Comparison of ENCODE assay signal across 1 cellular context in genomic region chr17:1563786-1564613, GRCh38.
TF ChIP-seq lines count a peak whose summit lies in the region.

No MANE protein-coding gene starts in this region.

TF ChIP-seq in K562, 482 proteins besides CTCF, POLR2A, EP300 and RAD21 (continued from another document):
- TF ChIP-seq, protein P1, sequence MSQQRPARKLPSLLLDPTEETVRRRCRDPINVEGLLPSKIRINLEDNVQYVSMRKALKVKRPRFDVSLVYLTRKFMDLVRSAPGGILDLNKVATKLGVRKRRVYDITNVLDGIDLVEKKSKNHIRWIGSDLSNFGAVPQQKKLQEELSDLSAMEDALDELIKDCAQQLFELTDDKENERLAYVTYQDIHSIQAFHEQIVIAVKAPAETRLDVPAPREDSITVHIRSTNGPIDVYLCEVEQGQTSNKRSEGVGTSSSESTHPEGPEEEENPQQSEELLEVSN (IDR thresholded peaks at IDR 0.05; ENCODE audit: borderline replicate concordance in 1 of 2, extremely low read depth in 1 of 2, insufficient read depth in 1 of 2, insufficient read length in 1 of 2, low read depth in 1 of 2, low read length in 1 of 2, poor library complexity in 1 of 2, severe bottlenecking in 1 of 2) = peak in 1 of 2 experiments; percentile 30
- TF ChIP-seq POLR2AphosphoS5 (IDR thresholded peaks at IDR 0.05; ENCODE audit: control insufficient read depth, insufficient read depth, low read depth, low read length) = peak; percentile 52; the same call in 1 of the 2 replicates
- no peak for TF ChIP-seq CHCHD3 (CRISPR knock-in tag; IDR thresholded peaks at IDR 0.05)
- no peak for TF ChIP-seq RB1 (IDR thresholded peaks at IDR 0.05; ENCODE audit: low read depth)
- peak; percentile 29 for TF ChIP-seq TAF1 (IDR thresholded peaks at IDR 0.05; ENCODE audit: control insufficient read depth, extremely low read depth, insufficient read depth, low read length, severe bottlenecking)
- TF ChIP-seq TOE1 (IDR thresholded peaks at IDR 0.05; ENCODE audit: borderline replicate concordance) = peak; percentile 46
- no peak for TF ChIP-seq TOE1 (CRISPR knock-in tag; IDR thresholded peaks at IDR 0.05; ENCODE audit: borderline replicate concordance, low read depth)
- TF ChIP-seq NRF1 (conservative IDR thresholded peaks at IDR 0.05 in 1 of 2, IDR thresholded peaks at IDR 0.05 in 1 of 2) = peak; percentile 25 to 45; a peak in 3 of 4 replicates
- TF ChIP-seq TBP (optimal IDR thresholded peaks at IDR 0.05; ENCODE audit: low read depth, low read length) = peak; percentile 58
- peak; percentile 15; the same call in 1 of the 2 replicates for TF ChIP-seq NFIC (IDR thresholded peaks at IDR 0.05)
- TF ChIP-seq RBBP5 (IDR thresholded peaks at IDR 0.05; ENCODE audit: borderline replicate concordance, insufficient read depth, low read length, poor library complexity, severe bottlenecking) = peak; percentile 53
- TF ChIP-seq, protein P2, sequence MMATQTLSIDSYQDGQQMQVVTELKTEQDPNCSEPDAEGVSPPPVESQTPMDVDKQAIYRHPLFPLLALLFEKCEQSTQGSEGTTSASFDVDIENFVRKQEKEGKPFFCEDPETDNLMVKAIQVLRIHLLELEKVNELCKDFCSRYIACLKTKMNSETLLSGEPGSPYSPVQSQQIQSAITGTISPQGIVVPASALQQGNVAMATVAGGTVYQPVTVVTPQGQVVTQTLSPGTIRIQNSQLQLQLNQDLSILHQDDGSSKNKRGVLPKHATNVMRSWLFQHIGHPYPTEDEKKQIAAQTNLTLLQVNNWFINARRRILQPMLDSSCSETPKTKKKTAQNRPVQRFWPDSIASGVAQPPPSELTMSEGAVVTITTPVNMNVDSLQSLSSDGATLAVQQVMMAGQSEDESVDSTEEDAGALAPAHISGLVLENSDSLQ (IDR thresholded peaks at IDR 0.05) = peak; percentile 62
- TF ChIP-seq SMARCE1 (IDR thresholded peaks at IDR 0.05) = no peak; the same call in 1 of the 2 replicates
- TF ChIP-seq CBFA2T3 (IDR thresholded peaks at IDR 0.05) = peak; percentile 85
- TF ChIP-seq ATF3 (IDR thresholded peaks at IDR 0.05) = no peak
- no peak for TF ChIP-seq ATF3 (CRISPR knock-in tag; conservative IDR thresholded peaks at IDR 0.05)
- no peak for TF ChIP-seq ZNF311 (CRISPR knock-in tag; IDR thresholded peaks at IDR 0.05)
- TF ChIP-seq MAFG (tag; conservative IDR thresholded peaks at IDR 0.05) = no peak
- TF ChIP-seq KDM1A (IDR thresholded peaks at IDR 0.05) = peak; percentile 55 to 66; a peak in 2 of 4 replicates
- TF ChIP-seq ATF7 (IDR thresholded peaks at IDR 0.05) = 0 out of 2 replicates have a peak, but pooled peaks have one; percentile 11
- no peak for TF ChIP-seq ADNP (tag; IDR thresholded peaks at IDR 0.05)
